Comparison of ENCODE assay signal across 8 cellular contexts in genomic region chr2:101696272-101697123, GRCh38. TPM values are rescaled to one million over a fixed set of nuclear protein-coding genes. Genes with fewer than 3 reads are reported as not detected.
DNase-seq lines count a peak whose midpoint lies in the region; ATAC-seq, FAIRE-seq and TF ChIP-seq lines count a peak whose summit lies in the region.

No MANE protein-coding gene starts in this region.

- no peaks in the 10 kb centered on the region for H3K27me3 ChIP-seq in thyroid gland

- peak overlapping the region; percentile 73; the same call in 1 of the 2 replicates for H3K4me3 ChIP-seq in GM08714 (ENCODE audit: low read length)
- H3K4me3 ChIP-seq in lower leg skin (ENCODE audit: low read depth, poor library complexity, severe bottlenecking): peak overlapping the region; percentile 41
- peak overlapping the region; percentile 28 to 58 (median 38) for H3K4me3 ChIP-seq in thyroid gland (replicated peaks in 1 of 3)

- DNase-seq in NCI-H526 (lab: John Stamatoyannopoulos, UW) (peak; percentile 29 to 78), chondrocyte (ENCODE audit: low spot score) (no peak), lower leg skin (ENCODE audit: low spot score in 2 of 2) (peak; percentile 38 to 88), thyroid gland (peak; percentile 75 to 76), GM12891 (ENCODE audit: insufficient read length, low spot score) (no peak)

- no peak for FAIRE-seq in GM12891 (lab: Jason Lieb, UNC)

- H3K4me3 Mint-ChIP-seq in chondrocyte (ENCODE audit: unreplicated experiment): peak overlapping the region; percentile 75

- whole genome bisulfite sequencing in lower leg skin, 2 donors: 6 to 9% methylated on average over 31 of the region's 31 CpGs
- WGBS in thyroid gland, 2 donors: 12% methylated on average over 30 to 31 of the region's 31 CpGs

- TF ChIP-seq POLR2A in lower leg skin (IDR thresholded peaks at IDR 0.05) (no peak), thyroid gland (IDR thresholded peaks at IDR 0.05) (no peak), GM12891 (IDR thresholded peaks at IDR 0.05; ENCODE audit: low read depth, low read length) (no peak)

- H3K4me1 Mint-ChIP-seq in chondrocyte (ENCODE audit: low read depth): peaks cover 8% of the 10 kb centered on the region

- no peaks in the 10 kb centered on the region for H3K36me3 ChIP-seq in thyroid gland

- no peaks in the 10 kb centered on the region for H3K9me3 Mint-ChIP-seq in chondrocyte (ENCODE audit: low read depth)

- H3K4me1 ChIP-seq in thyroid gland: peaks cover 14 to 17% of the 10 kb centered on the region in 2 donors

- H3K36me3 Mint-ChIP-seq in chondrocyte (ENCODE audit: low read depth): peaks cover 4% of the 10 kb centered on the region

- intact Hi-C loops in lower leg skin (cut with DNase I; ENCODE audit: low total_unique reads) (no loop called here), thyroid gland (cut with DNase I) (loop anchor here (10.0 kb wide), 1 partner anchor 138 kb away; no protein-coding TSS in a partner anchor)

- no peaks in the 10 kb centered on the region for H3K9me3 ChIP-seq in thyroid gland

- no peak for TF ChIP-seq CTCF in chondrocyte (IDR thresholded peaks at IDR 0.05)
- no peak for TF ChIP-seq CTCF in lower leg skin (IDR thresholded peaks at IDR 0.05)
- TF ChIP-seq CTCF in thyroid gland (IDR thresholded peaks at IDR 0.05): no peak

- H3K27ac ChIP-seq in thyroid gland: peak overlapping the region; percentile 60 to 85 (median 81)

- peak overlapping the region; percentile 75 for H3K27ac Mint-ChIP-seq in chondrocyte (ENCODE audit: unreplicated experiment)

- no peak for ATAC-seq in HG03025 (IDR thresholded peaks at IDR 0.05; ENCODE audit: low FRiP score, unreplicated experiment)
- no peak for ATAC-seq in HG02610 (IDR thresholded peaks at IDR 0.05; ENCODE audit: unreplicated experiment)

- H3K27me3 Mint-ChIP-seq in chondrocyte (ENCODE audit: low read depth): no peaks in the 10 kb centered on the region

TF ChIP-seq in GM12891, 5 proteins besides CTCF, POLR2A, EP300 and RAD21:
- TF ChIP-seq PAX5 (IDR thresholded peaks at IDR 0.05; ENCODE audit: insufficient read depth, low read length, severe bottlenecking): no peak
- TF ChIP-seq TAF1 (IDR thresholded peaks at IDR 0.05; ENCODE audit: low read depth, low read length): no peak
- TF ChIP-seq SPI1 (IDR thresholded peaks at IDR 0.05; ENCODE audit: low read depth, low read length): no peak
- no peak for TF ChIP-seq POU2F2 (IDR thresholded peaks at IDR 0.05; ENCODE audit: low read depth, low read length)
- no peak for TF ChIP-seq POLR2AphosphoS5 (IDR thresholded peaks at IDR 0.05; ENCODE audit: low read depth, low read length)

RNA-seq across cellular contexts. Expression of gene MAP4K4, which starts 1.0 kb away (rescaled TPM):
- total RNA-seq in chondrocyte (98.2 to 122 TPM (median 121 TPM) in 3 replicates), lower leg skin (10 to 100 TPM; 25.7 to 42.3 (median 29.8) TPM), thyroid gland (10 to 100 TPM; 33.8 to 47.3 (median 35.7) TPM)
- polyA plus RNA-seq in GM12891 (2012; ENCODE audit: low read depth, missing spikeins): 1.3 TPM

Comparison
In these comparisons a context has a peak if more than half of its experiments do, and no peak if none do; other contexts are left out.
1. DNase-seq: peak in NCI-H526 (2 of 2), lower leg skin (2 of 2) and thyroid gland (2 of 2); none in chondrocyte (single experiment) and GM12891 (single experiment).
2. Peak in every context shown above with its lines, with median percentiles within 50 percentile points of each other: H3K4me3 ChIP-seq.